ENCODE assay signal across 8 cellular contexts in genomic region chr7:112422842-112423496, GRCh38. TPM values are rescaled to one million over a fixed set of nuclear protein-coding genes. Genes with fewer than 3 reads are reported as not detected.
DNase-seq lines count a peak whose midpoint lies in the region; ATAC-seq and TF ChIP-seq lines count a peak whose summit lies in the region.

No MANE protein-coding gene starts in this region.

- ATAC-seq in mucosa of descending colon: peak; percentile 92
- peak; percentile 85 for ATAC-seq in upper lobe of right lung
- ATAC-seq in GM18861 (IDR thresholded peaks at IDR 0.05; ENCODE audit: unreplicated experiment): no peak

- H3K27ac ChIP-seq in 22Rv1 (peak overlapping the region; percentile 65), HUES48 (ENCODE audit: low read depth, low read length) (peak overlapping the region; percentile 81), upper lobe of right lung (peak overlapping the region; percentile 26)

- H3K36me3 ChIP-seq in HUES48 (ENCODE audit: control insufficient read depth, insufficient read depth, low read length) (no peaks in the 10 kb centered on the region), mucosa of descending colon (ENCODE audit: low read depth) (no peaks in the 10 kb centered on the region), upper lobe of right lung (no peaks in the 10 kb centered on the region)

- peak overlapping the region; percentile 22; the same call in 1 of the 2 replicates for H3K9ac ChIP-seq in HUES48 (ENCODE audit: low read depth, low read length)

- DNase-seq in ELF-1 (ENCODE audit: low read depth, low spot score) (peak; percentile 97), SKM-1 treated with dmso at 0.1 percent for 144 hours (lab: John Stamatoyannopoulos, UW; ENCODE audit: unreplicated experiment) (peak; percentile 43), epidermal melanocyte (ENCODE audit: insufficient read length, low spot score) (peak; percentile 40), mucosa of descending colon (peak; percentile 37 to 69 (median 62)), upper lobe of right lung (peak; percentile 64)

- no peak for TF ChIP-seq CTCF in 22Rv1 (IDR thresholded peaks at IDR 0.05)
- TF ChIP-seq CTCF in mucosa of descending colon (IDR thresholded peaks at IDR 0.05): no peak
- TF ChIP-seq CTCF in upper lobe of right lung (IDR thresholded peaks at IDR 0.05): no peak

- H3K4me1 ChIP-seq in HUES48 (ENCODE audit: control insufficient read depth, insufficient read depth, low read length) (peaks cover 44% of the 10 kb centered on the region), mucosa of descending colon (ENCODE audit: low read depth) (no peaks in the 10 kb centered on the region), upper lobe of right lung (peaks cover 14% of the 10 kb centered on the region)

- intact Hi-C loops in mucosa of descending colon (cut with DNase I, micrococcal nuclease) (no loop called here), upper lobe of right lung (cut with DNase I) (no loop called here)

- H3K27me3 ChIP-seq in HUES48 (ENCODE audit: control insufficient read depth, insufficient read depth, low read length) (no peaks in the 10 kb centered on the region), upper lobe of right lung (no peaks in the 10 kb centered on the region)

- H3K4me3 ChIP-seq in HUES48 (ENCODE audit: low read depth, low read length) (no peak overlapping the region), mucosa of descending colon (no peak overlapping the region), upper lobe of right lung (no peak overlapping the region)

- H3K9me3 ChIP-seq in HUES48 (ENCODE audit: control insufficient read depth, insufficient read depth, low read length) (no peaks in the 10 kb centered on the region), mucosa of descending colon (no peaks in the 10 kb centered on the region), upper lobe of right lung (no peaks in the 10 kb centered on the region)

RNA-seq across cellular contexts. Expression of gene IFRD1, which starts 27.3 kb away (rescaled TPM):
- total RNA-seq in mucosa of descending colon (10 to 100 TPM; 31.2 to 68.0 (median 47.1) TPM), upper lobe of right lung (49.9 TPM)

RNA-seq across cellular contexts. Expression of gene LSMEM1, which starts 57.8 kb away (rescaled TPM):
- total RNA-seq in mucosa of descending colon: 1 to 10 TPM; 2.0 to 4.5 (median 3.8) TPM
- total RNA-seq in upper lobe of right lung: 0.96 TPM

Comparison
In these comparisons a context has a peak if more than half of its experiments do, and no peak if none do; other contexts are left out.
1. H3K27ac ChIP-seq: peak in every context shown above with its lines; median percentile 81 in HUES48; 65 in 22Rv1; 26 in upper lobe of right lung.
2. DNase-seq: peak in every context shown above with its lines; median percentile 97 in ELF-1; 64 in upper lobe of right lung; 62 in mucosa of descending colon; 43 in SKM-1 treated with dmso at 0.1 percent for 144 hours; 40 in epidermal melanocyte.